ENCODE assay signal across 16 cellular contexts in the genomic region with DNA sequence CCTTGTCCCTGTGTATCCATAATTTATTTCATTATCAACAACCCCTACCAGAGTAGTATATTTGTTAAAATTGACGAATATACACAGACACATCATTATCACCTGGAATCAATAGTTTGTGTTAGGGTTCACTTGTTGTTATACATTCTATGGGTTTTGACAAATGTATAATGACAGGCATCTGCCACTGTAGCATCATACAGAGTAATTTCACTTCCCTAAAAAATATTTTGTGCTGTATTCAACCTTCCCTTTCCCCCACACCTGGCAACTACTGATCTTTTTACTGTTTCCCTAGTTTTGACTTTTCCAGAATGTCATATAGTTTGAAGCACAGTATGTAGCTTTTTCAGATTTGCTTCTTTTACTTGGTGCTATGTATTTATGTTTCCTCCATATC.
DNase-seq lines count a peak whose midpoint lies in the region; ATAC-seq, FAIRE-seq and TF ChIP-seq lines count a peak whose summit lies in the region.
"Had no signal": no experiment of that assay in that cellular context is flagged by ENCODE, and none has a peak within 500 bp of the region (broad histone marks: within the 10 kb centered on the region; RNA-seq: fewer than 3 reads in every experiment).

No MANE protein-coding gene starts in this region.

- POLR2A ChIA-PET in activated CD8-positive, alpha-beta T cell treated with anti-CD3 and anti-CD28 coated beads for 36 hours (lab: Charles Lee) = no interaction called here

- H3K4me3 ChIP-seq in SU-DHL-6 (ENCODE audit: insufficient read depth, low read length, poor library complexity, severe bottlenecking) = no peak overlapping the region
- H3K4me3 ChIP-seq in adrenal gland = no peak overlapping the region
- H3K4me3 ChIP-seq: body of pancreas, esophagus muscularis mucosa, transverse colon had no signal

- peak; percentile 6 for FAIRE-seq in H54 (lab: Jason Lieb, UNC)

- no peaks in the 10 kb centered on the region for H3K4me1 ChIP-seq in adrenal gland (replicated peaks in 1 of 2)
- H3K4me1 ChIP-seq: body of pancreas, esophagus muscularis mucosa, transverse colon had no signal

- peaks cover 4% of the 10 kb centered on the region for H3K9me3 Mint-ChIP-seq in activated CD8-positive, alpha-beta T cell treated with anti-CD3 and anti-CD28 coated beads for 36 hours
- H3K9me3 Mint-ChIP-seq: WTC11 had no signal

- intact Hi-C loops in adrenal gland (cut with DNase I) = no loop called here
- intact Hi-C loops in activated CD8-positive, alpha-beta T cell treated with anti-CD3 and anti-CD28 coated beads for 36 hours (cut with micrococcal nuclease) = no loop called here

- H3K9me3 ChIP-seq in SU-DHL-6 (ENCODE audit: insufficient read depth, low read length) = no peaks in the 10 kb centered on the region
- no peaks in the 10 kb centered on the region for H3K9me3 ChIP-seq in adrenal gland (replicated peaks in 1 of 3)
- H3K9me3 ChIP-seq: body of pancreas, esophagus muscularis mucosa, transverse colon had no signal

- ATAC-seq in GM18907 (IDR thresholded peaks at IDR 0.05; ENCODE audit: unreplicated experiment) (peak; percentile 86), HG03139 (IDR thresholded peaks at IDR 0.05; ENCODE audit: unreplicated experiment) (peak; percentile 52)
- ATAC-seq in activated CD8-positive, alpha-beta T cell treated with anti-CD3 and anti-CD28 coated beads for 36 hours = no peak
- ATAC-seq: body of pancreas; natural killer cell treated with Interleukin-12 subunit alpha and Interleukin-12 subunit beta and Interleukin-15 and Interleukin-18, amount 100 ng/mL, for 72 hours; WTC11 had no signal

- H3K27ac Mint-ChIP-seq in activated CD8-positive, alpha-beta T cell treated with anti-CD3 and anti-CD28 coated beads for 36 hours = no peak overlapping the region
- H3K27ac Mint-ChIP-seq: natural killer cell treated with Interleukin-12 subunit alpha and Interleukin-12 subunit beta and Interleukin-15 and Interleukin-18, amount 100 ng/mL, for 72 hours; WTC11 had no signal

- no peaks in the 10 kb centered on the region for H3K36me3 Mint-ChIP-seq in activated CD8-positive, alpha-beta T cell treated with anti-CD3 and anti-CD28 coated beads for 36 hours (ENCODE audit: low read depth)
- H3K36me3 Mint-ChIP-seq: natural killer cell treated with Interleukin-12 subunit alpha and Interleukin-12 subunit beta and Interleukin-15 and Interleukin-18, amount 100 ng/mL, for 72 hours; WTC11 had no signal

- H3K27me3 Mint-ChIP-seq in activated CD8-positive, alpha-beta T cell treated with anti-CD3 and anti-CD28 coated beads for 36 hours = no peaks in the 10 kb centered on the region
- H3K27me3 Mint-ChIP-seq: natural killer cell treated with Interleukin-12 subunit alpha and Interleukin-12 subunit beta and Interleukin-15 and Interleukin-18, amount 100 ng/mL, for 72 hours had no signal

- H3K9ac ChIP-seq in SU-DHL-6 (ENCODE audit: low read length) = no peak overlapping the region

- WGBS in adrenal gland, 4 donors = 67 to 92% (median 81%) methylated on average over 1 of the region's 1 CpG

- H3K9me2 ChIP-seq in SU-DHL-6 (replicated peaks; ENCODE audit: insufficient read depth, low read length) = no peaks in the 10 kb centered on the region

- DNase-seq in H54 (ENCODE audit: insufficient read length, low spot score) = no peak
- no peak for DNase-seq in amygdala (lab: John Stamatoyannopoulos, UW)
- DNase-seq in adrenal gland = no peak
- DNase-seq in stimulated activated CD4-positive, alpha-beta T cell treated with anti-CD3 and anti-CD28 coated beads, Interleukin-1b, Interleukin-23, amount 100 ng/mL, for 48 hours = no peak
- DNase-seq in activated CD8-positive, alpha-beta T cell treated with anti-CD3 and anti-CD28 coated beads for 36 hours = no peak
- DNase-seq: body of pancreas, DMS53, NCI-H1092 treated with DMSO at 0.1 percent for 48 hours, NCI-H446, transverse colon had no signal

- peaks cover 29% of the 10 kb centered on the region for H4K20me1 ChIP-seq in SU-DHL-6 (ENCODE audit: low read depth, low read length)

- peaks cover 54% of the 10 kb centered on the region for H3F3A ChIP-seq in SU-DHL-6 (ENCODE audit: insufficient read depth)

- H3K27me3 ChIP-seq in SU-DHL-6 (ENCODE audit: low read length) = no peaks in the 10 kb centered on the region
- H3K27me3 ChIP-seq in adrenal gland = no peaks in the 10 kb centered on the region
- H3K27me3 ChIP-seq: body of pancreas, esophagus muscularis mucosa, transverse colon had no signal

- TF ChIP-seq CTCF in SU-DHL-6 (IDR thresholded peaks at IDR 0.05; ENCODE audit: insufficient read depth, low read length, poor library complexity, severe bottlenecking) = no peak
- TF ChIP-seq CTCF in adrenal gland (IDR thresholded peaks at IDR 0.05) = no peak
- no peak for TF ChIP-seq CTCF in activated CD8-positive, alpha-beta T cell treated with anti-CD3 and anti-CD28 coated beads for 36 hours (IDR thresholded peaks at IDR 0.05)

- no peaks in the 10 kb centered on the region for H3K4me1 Mint-ChIP-seq in activated CD8-positive, alpha-beta T cell treated with anti-CD3 and anti-CD28 coated beads for 36 hours (ENCODE audit: low read depth)

- TF ChIP-seq POLR2A in H54 (IDR thresholded peaks at IDR 0.05; ENCODE audit: low read depth, low read length) = no peak
- TF ChIP-seq POLR2A in adrenal gland (IDR thresholded peaks at IDR 0.05) = no peak

- peak overlapping the region; percentile 49 for H3K4me2 ChIP-seq in SU-DHL-6 (ENCODE audit: low read depth, low read length, poor library complexity, severe bottlenecking)

- no peak overlapping the region for H3K4me3 Mint-ChIP-seq in activated CD8-positive, alpha-beta T cell treated with anti-CD3 and anti-CD28 coated beads for 36 hours
- H3K4me3 Mint-ChIP-seq: natural killer cell treated with Interleukin-12 subunit alpha and Interleukin-12 subunit beta and Interleukin-15 and Interleukin-18, amount 100 ng/mL, for 72 hours; WTC11 had no signal

- CTCF ChIA-PET in activated CD8-positive, alpha-beta T cell treated with anti-CD3 and anti-CD28 coated beads for 36 hours (lab: Charles Lee) = no interaction called here

- peaks cover 100% of the 10 kb centered on the region for H3K79me2 ChIP-seq in SU-DHL-6 (ENCODE audit: insufficient read depth, low read length)

- H3K27ac ChIP-seq in SU-DHL-6 (ENCODE audit: low read depth, low read length) (peak overlapping the region; percentile 43), adrenal gland (no peak overlapping the region)
- H3K27ac ChIP-seq: body of pancreas, esophagus muscularis mucosa, transverse colon had no signal

- H2AFZ ChIP-seq in SU-DHL-6 (ENCODE audit: low read depth, low read length, severe bottlenecking) = no peak overlapping the region

- H3K36me3 ChIP-seq in SU-DHL-6 (ENCODE audit: low read length) (peaks cover 11% of the 10 kb centered on the region), adrenal gland (replicated peaks in 1 of 2) (no peaks in the 10 kb centered on the region)
- H3K36me3 ChIP-seq: esophagus muscularis mucosa, transverse colon had no signal
